Comparison of ENCODE assay signal across 8 cellular contexts in the genomic region with DNA sequence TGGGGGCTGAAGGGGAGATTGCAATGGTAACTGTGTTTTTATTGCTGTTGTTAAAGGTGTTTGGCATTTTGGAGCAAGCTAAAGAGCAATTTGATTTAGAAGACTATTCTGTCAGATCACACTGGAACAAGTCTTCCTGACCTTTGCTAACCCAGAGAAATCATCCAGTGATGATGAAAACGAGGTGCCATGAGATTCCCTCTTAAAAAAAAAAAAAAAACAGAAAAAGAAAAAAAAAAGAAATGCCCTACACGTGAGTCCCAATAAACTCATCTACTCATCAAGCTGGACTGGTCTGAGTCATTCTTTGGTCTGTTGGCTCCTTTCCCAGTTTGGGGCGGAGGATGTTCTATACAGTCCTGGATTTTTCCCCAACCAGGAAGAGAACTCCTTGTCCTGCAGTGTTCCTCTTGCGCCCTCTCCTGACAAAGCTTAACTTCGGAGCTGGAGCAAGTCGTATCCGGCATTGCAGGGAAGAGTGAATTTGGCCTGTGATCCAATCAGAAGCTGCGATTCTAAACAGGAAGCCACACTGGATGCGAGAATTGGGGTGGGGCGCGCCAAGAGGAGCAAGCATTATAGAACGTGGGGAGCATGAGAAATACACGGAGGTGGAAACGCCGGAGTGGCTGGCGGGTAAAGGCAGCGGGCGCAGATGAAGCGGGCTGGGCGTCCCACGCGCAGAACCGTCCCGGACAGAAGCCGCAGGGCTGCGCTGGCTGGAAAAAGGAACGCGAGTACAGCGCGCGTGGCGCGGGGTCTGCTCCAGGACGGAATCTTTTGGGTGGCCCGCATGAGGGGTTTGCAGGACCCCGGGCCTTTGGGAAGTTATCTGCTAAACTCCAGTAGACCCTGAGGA. TPM values are rescaled to one million over a fixed set of nuclear protein-coding genes. Genes with fewer than 3 reads are reported as not detected.
A peak's percentile ranks its signal among the peaks of the same experiment; 100 is the strongest.
DNase-seq lines count a peak whose midpoint lies in the region; ATAC-seq and TF ChIP-seq lines count a peak whose summit lies in the region.

No MANE protein-coding gene starts in this region.

- H3K4me2 ChIP-seq in PC-9 = peak overlapping the region; percentile 82

- H3K27ac Mint-ChIP-seq in activated naive CD8-positive, alpha-beta T cell treated with anti-CD3 and anti-CD28 coated beads, Interleukin-2, amount 10 ng/mL, durations not matched to agents 7 days and 5 days = peak overlapping the region; percentile 25

- TSS peak; percentile 79 for BruUV-seq in PC-9 (replicated peaks; lab: Mats Ljungman, UMichigan)

- intact Hi-C loops in PC-9 (cut with micrococcal nuclease; ENCODE audit: unreplicated experiment) = loop anchor here (1.0 to 10.0 kb wide), 8 partner anchors 112 to 1022 kb away; a partner anchor contains a TSS
- intact Hi-C loops in Right ventricle myocardium superior (cut with DNase I) = loop anchor here (2.0 to 10.0 kb wide), 3 partner anchors 112 to 254 kb away; a partner anchor contains a TSS
- intact Hi-C loops in aorta (cut with DNase I) = loop anchor here (2.0 to 10.0 kb wide), 8 partner anchors 112 to 1022 kb away; a partner anchor contains a TSS

- POLR2A ChIA-PET in PC-9 (lab: Charles Lee; ENCODE audit: unreplicated experiment) = interaction anchor here (0.6 to 0.7 kb wide), 6 partner anchors 141 to 998 kb away, joined by 4 to 8 read pairs (median 6); no protein-coding TSS in a partner anchor
- POLR2A ChIA-PET in activated naive CD8-positive, alpha-beta T cell treated with anti-CD3 and anti-CD28 coated beads, Interleukin-2, amount 10 ng/mL, durations not matched to agents 7 days and 5 days (lab: Charles Lee) = interaction anchor here (0.6 to 1.5 kb wide), 3 partner anchors 112 to 559 kb away, joined by 3 to 13 read pairs (median 3); a partner anchor contains a TSS

- no peaks in the 10 kb centered on the region for H4K20me1 ChIP-seq in PC-9 (ENCODE audit: insufficient read depth)

- H3K79me2 ChIP-seq in PC-9 (ENCODE audit: low read depth) = peaks cover 5% of the 10 kb centered on the region; the same call in 1 of the 2 replicates

- no peaks in the 10 kb centered on the region for H3K27me3 ChIP-seq in PC-9 (ENCODE audit: insufficient read depth, low read depth)
- H3K27me3 ChIP-seq in aorta (ENCODE audit: control insufficient read depth in 1 of 2, insufficient read depth in 2 of 2, low read length in 1 of 2) = no peaks in the 10 kb centered on the region

- H3K27me3 Mint-ChIP-seq in activated naive CD8-positive, alpha-beta T cell treated with anti-CD3 and anti-CD28 coated beads, Interleukin-2, amount 10 ng/mL, durations not matched to agents 7 days and 5 days = peaks cover 48% of the 10 kb centered on the region

- H3K9me2 ChIP-seq in PC-9 (ENCODE audit: insufficient read depth) = no peaks in the 10 kb centered on the region

- peaks cover 14% of the 10 kb centered on the region for H3K4me1 Mint-ChIP-seq in activated naive CD8-positive, alpha-beta T cell treated with anti-CD3 and anti-CD28 coated beads, Interleukin-2, amount 10 ng/mL, durations not matched to agents 7 days and 5 days

- CTCF ChIA-PET in PC-9 (lab: Charles Lee) = interaction anchor here (0.5 to 2.6 kb wide), 14 partner anchors 68 to 1019 kb away, joined by 3 to 20 read pairs (median 6); a partner anchor contains a TSS

- H3K36me3 Mint-ChIP-seq in activated naive CD8-positive, alpha-beta T cell treated with anti-CD3 and anti-CD28 coated beads, Interleukin-2, amount 10 ng/mL, durations not matched to agents 7 days and 5 days = no peaks in the 10 kb centered on the region

- peak overlapping the region; percentile 90 for H3K4me3 Mint-ChIP-seq in activated naive CD8-positive, alpha-beta T cell treated with anti-CD3 and anti-CD28 coated beads, Interleukin-2, amount 10 ng/mL, durations not matched to agents 7 days and 5 days

- ATAC-seq in GM21786 (IDR thresholded peaks at IDR 0.05; ENCODE audit: unreplicated experiment) (peak; percentile 47), Right ventricle myocardium superior (ENCODE audit: poor library complexity) (peak; percentile 96), omental fat pad (ENCODE audit: low FRiP score) (peak; percentile 97), aorta (ENCODE audit: low FRiP score) (peak; percentile 99)
- peak; percentile 66 for ATAC-seq in activated naive CD8-positive, alpha-beta T cell treated with anti-CD3 and anti-CD28 coated beads, Interleukin-2, amount 10 ng/mL, durations not matched to agents 7 days and 5 days (ENCODE audit: low read depth)

- TF ChIP-seq CTCF in PC-9 (conservative IDR thresholded peaks at IDR 0.05) (peak; percentile 80), omental fat pad (IDR thresholded peaks at IDR 0.05) (peak in 1 of 3 donors; percentile 47)

- WGBS in aorta, 2 donors = 0 to 1% methylated on average over 36 of the region's 36 CpGs

- H3K9me3 ChIP-seq in KOPT-K1 (ENCODE audit: insufficient read depth, low read length, poor library complexity, severe bottlenecking) (no peaks in the 10 kb centered on the region), PC-9 (ENCODE audit: insufficient read depth, low read depth) (no peaks in the 10 kb centered on the region), aorta (ENCODE audit: control insufficient read depth, low read length) (no peaks in the 10 kb centered on the region)

- H3K9me3 Mint-ChIP-seq in activated naive CD8-positive, alpha-beta T cell treated with anti-CD3 and anti-CD28 coated beads, Interleukin-2, amount 10 ng/mL, durations not matched to agents 7 days and 5 days = no peaks in the 10 kb centered on the region

- H3F3A ChIP-seq in PC-9 (ENCODE audit: insufficient read depth, low read depth) = peaks cover 14% of the 10 kb centered on the region; the same call in 1 of the 2 replicates

- H3K27ac ChIP-seq in KOPT-K1 (ENCODE audit: low read depth, low read length, poor library complexity, severe bottlenecking) = peak overlapping the region; percentile 36
- H3K27ac ChIP-seq in PC-9 = peak overlapping the region; percentile 85
- H3K27ac ChIP-seq in aorta (ENCODE audit: low read depth in 1 of 2, low read length in 2 of 2) = peak overlapping the region in 1 of 2 donors; percentile 79

- H2AFZ ChIP-seq in PC-9 = peak overlapping the region; percentile 97

- DNase-seq in G401 (ENCODE audit: low spot score) (peak; percentile 99), PC-9 (peak; percentile 98 to 100), Right ventricle myocardium superior (peak; percentile 87), omental fat pad (ENCODE audit: low spot score) (peak; percentile 96), aorta (peak; percentile 92 to 96)
- peak; percentile 45 for DNase-seq in activated naive CD8-positive, alpha-beta T cell treated with anti-CD3 and anti-CD28 coated beads, Interleukin-2, amount 10 ng/mL, durations not matched to agents 7 days and 5 days

- H3K4me1 ChIP-seq in PC-9 (replicated peaks; ENCODE audit: insufficient read depth) (peaks cover 27% of the 10 kb centered on the region), aorta (ENCODE audit: control insufficient read depth in 1 of 2, insufficient read depth in 2 of 2, low read length in 2 of 2) (no peaks in the 10 kb centered on the region)

- no peaks in the 10 kb centered on the region for H3K36me3 ChIP-seq in KOPT-K1 (ENCODE audit: insufficient read depth, low read length)
- no peaks in the 10 kb centered on the region for H3K36me3 ChIP-seq in PC-9 (ENCODE audit: low read depth)
- no peaks in the 10 kb centered on the region for H3K36me3 ChIP-seq in aorta (ENCODE audit: control insufficient read depth in 1 of 2, insufficient read depth in 2 of 2, low read length in 1 of 2)

- in situ Hi-C loops in G401 (cut with HindIII; ENCODE audit: low sequenced_read_pairs) = no loop called here

- H3K4me3 ChIP-seq in PC-9 (peak overlapping the region; percentile 88), aorta (ENCODE audit: low read length in 2 of 2) (peak overlapping the region; percentile 50 to 58)

RNA-seq across cellular contexts. Expression of a gene that starts 22.4 kb away (rescaled TPM):
- total RNA-seq in G401 (2014; rRNA removed; shearing (Covaris generic)) = not detected in 2 replicates
- total RNA-seq in PC-9 (2021) (not detected in 2 replicates), Right ventricle myocardium superior (70.0 TPM), omental fat pad (1 to 10 TPM in 2 of 4 donors, not detected in 2; 1.2 to 1.4 TPM), aorta (under 1 TPM in 1 of 2 donors, not detected in 1; 0.30 TPM)
- not detected for total RNA-seq in activated naive CD8-positive, alpha-beta T cell treated with anti-CD3 and anti-CD28 coated beads, Interleukin-2, amount 10 ng/mL, durations not matched to agents 7 days and 5 days
- 1 to 10 TPM in 1 of 2 donors, not detected in 1; 2.8 TPM for polyA plus RNA-seq in aorta

Comparison
In these comparisons a context has a peak if more than half of its experiments do, and no peak if none do; other contexts are left out.
1. DNase-seq: peak in every context shown above with its lines; median percentile 99 in G401; 99 in PC-9; 96 in omental fat pad; 94 in aorta; 87 in Right ventricle myocardium superior; 45 in activated naive CD8-positive, alpha-beta T cell treated with anti-CD3 and anti-CD28 coated beads, Interleukin-2, amount 10 ng/mL, durations not matched to agents 7 days and 5 days.
2. ATAC-seq: peak in every context shown above with its lines; median percentile 99 in aorta; 97 in omental fat pad; 96 in Right ventricle myocardium superior; 66 in activated naive CD8-positive, alpha-beta T cell treated with anti-CD3 and anti-CD28 coated beads, Interleukin-2, amount 10 ng/mL, durations not matched to agents 7 days and 5 days; 47 in GM21786.
3. RNA of a gene that starts 22.4 kb away (total RNA-seq): 70.0 TPM in Right ventricle myocardium superior (single experiment); 1.2 to 1.4 TPM in omental fat pad, 0.30 TPM in aorta, not detected in activated naive CD8-positive, alpha-beta T cell treated with anti-CD3 and anti-CD28 coated beads, Interleukin-2, amount 10 ng/mL, durations not matched to agents 7 days and 5 days, not detected in G401 and not detected in PC-9; every median in the first group is over 10 times any median in the second.